Comparison of ENCODE assay signal across 8 cellular contexts in genomic region chr3:45841701-45842491, GRCh38. TPM values are rescaled to one million over a fixed set of nuclear protein-coding genes. Genes with fewer than 3 reads are reported as not detected.
A peak's percentile ranks its signal among the peaks of the same experiment; 100 is the strongest.
DNase-seq lines count a peak whose midpoint lies in the region; ATAC-seq and TF ChIP-seq lines count a peak whose summit lies in the region.

TSS of gene LZTFL1 (minus strand) at chr3:45842119. CDS start at chr3:45841991, 128 bp downstream.

- no peaks in the 10 kb centered on the region for H3K27me3 ChIP-seq in HCT116 (ENCODE audit: insufficient read depth, low read length)

- H3K4me3 ChIP-seq in HCT116 (replicated peaks in 1 of 2; ENCODE audit: low read depth in 1 of 2, low read length in 2 of 2), result peak within 1 kb of the TSS; percentile 76 to 88
- peak within 1 kb of the TSS; percentile 84 for H3K4me3 ChIP-seq in NB4 (ENCODE audit: low read depth, low read length)
- H3K4me3 ChIP-seq in SK-N-MC, result peak within 1 kb of the TSS; percentile 85

- H3K9me3 ChIP-seq in HCT116 (ENCODE audit: control insufficient read depth in 1 of 2, insufficient read depth in 1 of 2, low read depth in 1 of 2, low read length in 2 of 2) (no peaks in the 10 kb centered on the region), SK-N-MC (ENCODE audit: low read depth, low read length) (no peaks in the 10 kb centered on the region)

- peaks cover 3 to 14% of the 10 kb centered on the region in 2 experiments; a peak in 3 of 4 replicates for H3K4me1 ChIP-seq in HCT116 (ENCODE audit: control insufficient read depth in 1 of 2, insufficient read depth in 2 of 2, low read length in 2 of 2)

- peak; percentile 87 for TF ChIP-seq POLR2A in HCT116 (IDR thresholded peaks at IDR 0.05; ENCODE audit: borderline replicate concordance, extremely low read depth, insufficient read depth, insufficient read length)
- peak; percentile 25 for TF ChIP-seq POLR2A in NB4 (IDR thresholded peaks at IDR 0.05; ENCODE audit: extremely low read depth, insufficient read length)

- H3K36me3 ChIP-seq in HCT116 (ENCODE audit: control insufficient read depth in 1 of 2, insufficient read depth in 2 of 2, low read length in 2 of 2), result no peaks in the 10 kb centered on the region
- no peaks in the 10 kb centered on the region for H3K36me3 ChIP-seq in SK-N-MC (ENCODE audit: insufficient read depth, low read length)

- POLR2A ChIA-PET in HCT116 (lab: Charles Lee), result interaction anchor here (0.8 to 0.9 kb wide), 2 partner anchors 20 to 26 kb away, joined by 3 to 4 read pairs; no protein-coding TSS in a partner anchor

- CTCF ChIA-PET in HCT116 (lab: Charles Lee), result interaction anchor here (1.2 to 1.3 kb wide), 2 partner anchors 9 to 81 kb away, joined by 3 to 4 read pairs; no protein-coding TSS in a partner anchor

- intact Hi-C loops in HCT116 (cut with micrococcal nuclease), result no loop called here

- peak within 1 kb of the TSS; percentile 85 for H3K4me2 ChIP-seq in HCT116 (ENCODE audit: low read length)

- H3K27ac ChIP-seq in HCT116 (ENCODE audit: low read depth, low read length) (peak within 1 kb of the TSS; percentile 20; the same call in 1 of the 2 replicates), SK-N-MC (no peak within 1 kb of the TSS)

- BruUV-seq in HCT116 (replicated peaks; lab: Mats Ljungman, UMichigan), result no TSS peak

- no peak for TF ChIP-seq RAD21 in HCT116 (IDR thresholded peaks at IDR 0.05; ENCODE audit: low read depth)

- peak within 1 kb of the TSS; percentile 20 for H2AFZ ChIP-seq in HCT116 (ENCODE audit: low read depth, low read length, poor library complexity, severe bottlenecking)

- TF ChIP-seq CTCF in HCT116 (IDR thresholded peaks at IDR 0.05 in 2 of 3, conservative IDR thresholded peaks at IDR 0.05 in 1 of 3; ENCODE audit: borderline replicate concordance in 1 of 3, insufficient read depth in 1 of 3, low read depth in 2 of 3, low read length in 2 of 3) (no peak), NB4 (IDR thresholded peaks at IDR 0.05; ENCODE audit: low read depth, low read length) (no peak)

- H3K9me2 ChIP-seq in HCT116 (ENCODE audit: insufficient read depth), result no peaks in the 10 kb centered on the region

- ATAC-seq in HCT116, result peak; percentile 92

- no peaks in the 10 kb centered on the region for H4K20me1 ChIP-seq in HCT116 (ENCODE audit: insufficient read depth)

- no peaks in the 10 kb centered on the region for H3K79me2 ChIP-seq in HCT116 (ENCODE audit: insufficient read depth, low read length)

- H3K9ac ChIP-seq in HCT116 (ENCODE audit: low read length) (peak within 1 kb of the TSS; percentile 70), SK-N-MC (ENCODE audit: insufficient read length) (peak within 1 kb of the TSS; percentile 62)

- RAD21 ChIA-PET in HCT116 (lab: Charles Lee; ENCODE audit: low non-redundant PET in 1 of 2, low total read pairs in 2 of 2, uncharacterized antibody in 2 of 2, unreplicated experiment in 2 of 2), result no interaction called here

- DNase-seq in EL (peak; percentile 97), HCT116 (ENCODE audit: low read depth, low spot score) (peak; percentile 96), NB4 (ENCODE audit: low read depth) (peak; percentile 96), SK-N-MC (ENCODE audit: low read depth, low spot score) (peak; percentile 78), glomerular endothelial cell (ENCODE audit: extremely low read depth, low read depth, low spot score) (peak; percentile 82), nucleus accumbens (lab: John Stamatoyannopoulos, UW) (peak; percentile 15 to 95 (median 86)), superior temporal gyrus (ENCODE audit: extremely low spot score) (peak; percentile 98)
- DNase-seq in activated naive CD4-positive, alpha-beta T cell treated with anti-CD3 and anti-CD28 coated beads, Interleukin-2, amount 50 U/mL, for 16 hours, result peak; percentile 90

TF ChIP-seq in HCT116, 20 proteins besides CTCF, POLR2A, EP300 and RAD21:
- TF ChIP-seq POLR2AphosphoS5 (IDR thresholded peaks at IDR 0.05; ENCODE audit: low read depth, low read length) (peak; percentile 92), SIN3A (IDR thresholded peaks at IDR 0.05; ENCODE audit: low read depth) (peak; percentile 98), ZBTB33 (IDR thresholded peaks at IDR 0.05; ENCODE audit: extremely low read depth, insufficient replicate concordance, low read length) (no peak), SP1 (IDR thresholded peaks at IDR 0.05; ENCODE audit: low read depth) (peak; percentile 92), YY1 (IDR thresholded peaks at IDR 0.05; ENCODE audit: extremely low read depth, insufficient replicate concordance, low read depth, low read length) (peak; percentile 41), CBX3 (IDR thresholded peaks at IDR 0.05; ENCODE audit: low read depth) (peak; percentile 91), ZFX (IDR thresholded peaks at IDR 0.05) (peak; percentile 44; the same call in 1 of the 2 replicates), MAX (IDR thresholded peaks at IDR 0.05) (peak; percentile 98), EZH2phosphoT487 (IDR thresholded peaks at IDR 0.05; ENCODE audit: borderline replicate concordance) (no peak), CEBPB (IDR thresholded peaks at IDR 0.05; ENCODE audit: low read depth) (peak; percentile 100)
TF ChIP-seq in HCT116: peak in this region for 8.

RNA-seq across cellular contexts. Expression of gene LZTFL1, which starts in this region (rescaled TPM):
- total RNA-seq in HCT116 (2021; ENCODE audit: unreplicated experiment) (21.0 TPM), glomerular endothelial cell (16.4 and 17.0 TPM in 2 replicates)
- 9.1 and 14.5 TPM in 2 replicates for polyA plus RNA-seq in HCT116 (2012)
